Comparison of ENCODE assay signal across 12 cellular contexts in the genomic region with DNA sequence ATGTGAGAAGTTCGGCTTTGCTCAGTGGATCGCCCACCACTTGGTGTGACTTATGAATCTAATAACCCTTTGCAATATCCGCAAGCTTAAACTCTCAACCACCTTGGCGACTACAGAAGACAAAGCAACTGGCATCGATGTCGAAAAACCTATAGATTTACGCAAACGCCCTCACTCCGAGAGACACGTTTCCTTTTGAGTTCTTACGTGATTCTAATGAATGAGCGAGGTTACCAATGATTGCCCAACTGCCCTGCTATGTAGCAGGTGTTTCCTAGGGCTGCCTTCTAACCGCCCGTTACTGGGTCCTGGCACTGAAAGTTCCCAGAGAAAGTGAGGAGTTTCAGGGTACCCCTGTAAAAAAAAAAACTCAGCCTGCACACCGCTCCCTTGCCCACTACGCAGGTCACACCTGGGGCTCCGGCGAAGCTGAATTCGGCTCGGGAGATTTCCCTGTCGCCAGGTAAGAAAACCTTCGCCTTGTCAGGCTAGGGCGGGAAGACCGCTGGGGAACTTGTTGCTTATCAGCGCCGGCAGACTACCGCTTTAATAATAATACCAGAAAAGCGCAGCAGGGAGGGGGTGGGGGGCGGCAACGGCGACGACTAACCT. TPM values are rescaled to one million over a fixed set of nuclear protein-coding genes. Genes with fewer than 3 reads are reported as not detected.
DNase-seq lines count a peak whose midpoint lies in the region; ATAC-seq and TF ChIP-seq lines count a peak whose summit lies in the region.
"Had no signal": no experiment of that assay in that cellular context is flagged by ENCODE, and none has a peak within 500 bp of the region (broad histone marks: within the 10 kb centered on the region; RNA-seq: fewer than 3 reads in every experiment).

No MANE protein-coding gene starts in this region.

- H4K20me1 ChIP-seq in IMR-90 (ENCODE audit: insufficient read depth, low read length) = no peaks in the 10 kb centered on the region

- intact Hi-C loops in IMR-90 (cut with micrococcal nuclease) = loop anchor here (1.0 to 10.0 kb wide), 6 partner anchors 21 to 806 kb away; partner anchors contain the start of gene BDNF

- no peaks in the 10 kb centered on the region for H3K36me3 ChIP-seq in IMR-90 (ENCODE audit: control insufficient read depth, insufficient read depth, low read length)
- no peaks in the 10 kb centered on the region for H3K36me3 ChIP-seq in duodenal mucosa (ENCODE audit: control insufficient read depth in 1 of 2, insufficient read depth in 2 of 2, low read length in 2 of 2)

- CTCF ChIA-PET in IMR-90 (lab: Yijun Ruan, JAX) = interaction anchor here (0.6 kb wide), 1 partner anchor 86 kb away, joined by 3 read pairs; no protein-coding TSS in a partner anchor

- H3K27ac ChIP-seq in IMR-90 (ENCODE audit: insufficient read depth, low read length) (no peak overlapping the region; the same call in 1 of the 2 replicates), duodenal mucosa (ENCODE audit: low read depth, low read length) (no peak overlapping the region)

- peak overlapping the region; percentile 92 for H2AFZ ChIP-seq in IMR-90 (replicated peaks; ENCODE audit: low read length, poor library complexity)

- peak overlapping the region; percentile 16; the same call in 1 of the 2 replicates for H4K91ac ChIP-seq in IMR-90 (ENCODE audit: insufficient read depth, low read depth, low read length)

- H4K8ac ChIP-seq in IMR-90 (ENCODE audit: low read depth in 2 of 2, low read length in 2 of 2) = peak overlapping the region in 1 of 2 experiments; percentile 12; a peak in 1 of 4 replicates

- no peak overlapping the region; the same call in 1 of the 2 replicates for H2BK120ac ChIP-seq in IMR-90 (ENCODE audit: low read depth, low read length)

- H3K9ac ChIP-seq in IMR-90 (ENCODE audit: low read depth, low read length) (peak overlapping the region; percentile 74), duodenal mucosa (ENCODE audit: low read depth in 1 of 2, low read length in 2 of 2) (no peak overlapping the region)

- H2AK5ac ChIP-seq in IMR-90 (ENCODE audit: low read depth, low read length) = no peak overlapping the region

- no peak for ATAC-seq in IMR-90 (ENCODE audit: low read depth)
- no peak for ATAC-seq in GM21515 (IDR thresholded peaks at IDR 0.05; ENCODE audit: unreplicated experiment)
- ATAC-seq: stimulated activated memory B cell treated with anti-CD40 and anti-IgM and Interleukin-4, amounts not matched to agents 10 μg/mL and 1 μg/mL and 100 μg/mL, for 72 hours had no signal

- H3K9me3 ChIP-seq in IMR-90 (ENCODE audit: control insufficient read depth, insufficient read depth, low read length) = no peaks in the 10 kb centered on the region
- no peaks in the 10 kb centered on the region for H3K9me3 ChIP-seq in duodenal mucosa (ENCODE audit: control insufficient read depth in 1 of 2, low read length in 2 of 2)

- H3K27me3 ChIP-seq in IMR-90 (ENCODE audit: control insufficient read depth, insufficient read depth, low read length) (no peaks in the 10 kb centered on the region), duodenal mucosa (ENCODE audit: control insufficient read depth in 1 of 2, insufficient read depth in 2 of 2, low read length in 2 of 2) (peaks cover 50 to 77% of the 10 kb centered on the region in 2 donors)

- DNase-seq in DMS53 (lab: John Stamatoyannopoulos, UW) = peak; percentile 56
- DNase-seq in IMR-90 = no peak
- no peak for DNase-seq in neural crest cell (ENCODE audit: low read depth, low spot score)
- DNase-seq in stimulated activated CD4-positive, alpha-beta T cell treated with anti-CD3 and anti-CD28 coated beads, Interleukin-4, amount 100 ng/mL, for 24 hours = no peak
- no peak for DNase-seq in DMS 273 (lab: John Stamatoyannopoulos, UW; ENCODE audit: unreplicated experiment)
- no peak for DNase-seq in NCI-H446 treated with DMSO at 0.1 percent for 48 hours (lab: John Stamatoyannopoulos, UW)
- DNase-seq: effector CD4-positive, alpha-beta T cell; GDM1; T-helper 1 cell had no signal

- dilution Hi-C loops in IMR-90 (cut with HindIII; ENCODE audit: low sequenced_read_pairs, unreplicated experiment) = no loop called here

- no peaks in the 10 kb centered on the region for H3K36me3 Mint-ChIP-seq in neural crest cell (ENCODE audit: low read depth)
- H3K36me3 Mint-ChIP-seq: stimulated activated memory B cell treated with anti-CD40 and anti-IgM and Interleukin-4, amounts not matched to agents 10 μg/mL and 1 μg/mL and 100 μg/mL, for 72 hours had no signal

- H3K56ac ChIP-seq in IMR-90 (ENCODE audit: extremely low read depth, insufficient read depth, low read length) = no peak overlapping the region

- H3K4me3 Mint-ChIP-seq in neural crest cell = peak overlapping the region; percentile 87
- H3K4me3 Mint-ChIP-seq: stimulated activated memory B cell treated with anti-CD40 and anti-IgM and Interleukin-4, amounts not matched to agents 10 μg/mL and 1 μg/mL and 100 μg/mL, for 72 hours had no signal

- no peak overlapping the region for H2AK9ac ChIP-seq in IMR-90 (replicated peaks; ENCODE audit: low read depth, low read length, poor library complexity)

- POLR2A ChIA-PET in IMR-90 (lab: Charles Lee; ENCODE audit: unreplicated experiment) = no interaction called here

- peaks cover 97% of the 10 kb centered on the region for H3K27me3 Mint-ChIP-seq in neural crest cell (ENCODE audit: low read depth)

- no peak overlapping the region for H4K5ac ChIP-seq in IMR-90 (ENCODE audit: low read depth, low read length)

- H3K4me1 ChIP-seq in IMR-90 (ENCODE audit: control insufficient read depth, insufficient read depth, low read length) (peaks cover 5% of the 10 kb centered on the region), duodenal mucosa (ENCODE audit: control insufficient read depth in 1 of 2, insufficient read depth in 2 of 2, low read length in 2 of 2) (peaks cover 4 to 9% of the 10 kb centered on the region in 2 donors)

- no CpG with 5 or more reads among the region's 32 CpGs for WGBS in IMR-90 (ENCODE audit: extremely low coverage in 2 of 2, insufficient read length in 1 of 2), 2 experiments

- H3K9me1 ChIP-seq in IMR-90 (ENCODE audit: insufficient read depth, low read length) = peaks cover 2% of the 10 kb centered on the region

- H3K4me3 ChIP-seq in IMR-90 (ENCODE audit: insufficient read depth, low read depth, low read length) (peak overlapping the region; percentile 55), duodenal mucosa (ENCODE audit: low read depth in 1 of 2, low read length in 2 of 2) (peak overlapping the region; percentile 53 to 64)

- H3K18ac ChIP-seq in IMR-90 (ENCODE audit: low read depth, low read length) = no peak overlapping the region

- 0 out of 2 replicates have a peak overlapping the region, but pooled peaks have one; percentile 22 for H3K4ac ChIP-seq in IMR-90 (ENCODE audit: low read depth, low read length)

- no peak overlapping the region for H3K27ac Mint-ChIP-seq in neural crest cell (ENCODE audit: unreplicated experiment)
- H3K27ac Mint-ChIP-seq: stimulated activated memory B cell treated with anti-CD40 and anti-IgM and Interleukin-4, amounts not matched to agents 10 μg/mL and 1 μg/mL and 100 μg/mL, for 72 hours had no signal

- no peak for TF ChIP-seq RAD21 in IMR-90 (IDR thresholded peaks at IDR 0.05; ENCODE audit: low read length)

- peak overlapping the region; percentile 99 for H3K4me2 ChIP-seq in IMR-90 (ENCODE audit: low read depth, low read length)

- H3K4me1 Mint-ChIP-seq in neural crest cell = peaks cover 32% of the 10 kb centered on the region
- H3K4me1 Mint-ChIP-seq: stimulated activated memory B cell treated with anti-CD40 and anti-IgM and Interleukin-4, amounts not matched to agents 10 μg/mL and 1 μg/mL and 100 μg/mL, for 72 hours had no signal

- peak overlapping the region; percentile 41 for H3K23ac ChIP-seq in IMR-90 (ENCODE audit: low read depth, low read length)

- in situ Hi-C loops in IMR-90 (cut with MboI; ENCODE audit: low sequenced_read_pairs) = loop anchor here (10.0 to 25.0 kb wide), 4 partner anchors 173 to 1441 kb away; no protein-coding TSS in a partner anchor

- TF ChIP-seq CTCF in IMR-90 (conservative IDR thresholded peaks at IDR 0.05; ENCODE audit: low read depth, low read length) (no peak), neural crest cell (conservative IDR thresholded peaks at IDR 0.05) (no peak)

- no peak overlapping the region for H3K14ac ChIP-seq in IMR-90 (replicated peaks; ENCODE audit: low read depth, low read length)

- H3K9me3 Mint-ChIP-seq in neural crest cell = no peaks in the 10 kb centered on the region
- H3K9me3 Mint-ChIP-seq: stimulated activated memory B cell treated with anti-CD40 and anti-IgM and Interleukin-4, amounts not matched to agents 10 μg/mL and 1 μg/mL and 100 μg/mL, for 72 hours had no signal

- no TSS peak for BruUV-seq in IMR-90 (replicated peaks; lab: Mats Ljungman, UMichigan)

- peak overlapping the region; percentile 52; the same call in 2 of the 3 replicates for H2BK15ac ChIP-seq in IMR-90 (ENCODE audit: low read depth, low read length)

- peaks cover 12 to 16% of the 10 kb centered on the region in 2 experiments for H3K79me1 ChIP-seq in IMR-90 (ENCODE audit: low read depth in 1 of 2, low read length in 2 of 2)

- TF ChIP-seq POLR2A in IMR-90 (IDR thresholded peaks at IDR 0.05; ENCODE audit: low read depth, low read length) = no peak

- no peak overlapping the region for H2BK20ac ChIP-seq in IMR-90 (ENCODE audit: low read depth, low read length)

- no peak overlapping the region for H2BK5ac ChIP-seq in IMR-90 (ENCODE audit: low read depth, low read length, poor library complexity, severe bottlenecking)

TF ChIP-seq in IMR-90, 13 proteins besides CTCF, POLR2A, EP300 and RAD21:
- TF ChIP-seq CEBPB (IDR thresholded peaks at IDR 0.05; ENCODE audit: low read depth, low read length) (peak; percentile 45; the same call in 1 of the 2 replicates), MAFK (IDR thresholded peaks at IDR 0.05; ENCODE audit: low read depth, low read length) (no peak)

RNA-seq across cellular contexts. Expression of gene BDNF, which starts 21.4 kb away (rescaled TPM):
- total RNA-seq in IMR-90 (2012; rRNA removed) = 152 and 174 TPM in 2 replicates
- 91.9 and 94.8 TPM in 2 replicates for polyA plus RNA-seq in IMR-90 (2012; rRNA removed)
- polyA plus RNA-seq in IMR-90 (2012; cell fraction: cytosol; rRNA removed) = 50.7 and 60.1 TPM in 2 replicates
- polyA plus RNA-seq in IMR-90 (2012; cell fraction: nucleus; rRNA removed; ENCODE audit: low replicate concordance) = 65.9 and 184 TPM in 2 replicates
- 0.07 and 0.20 TPM in 2 replicates for total RNA-seq in neural crest cell

Comparison
In these comparisons a context has a peak if more than half of its experiments do, and no peak if none do; other contexts are left out.
1. RNA of gene BDNF, which starts 21.4 kb away (total RNA-seq): 152 to 174 TPM in IMR-90; 0.07 to 0.20 TPM in neural crest cell; every median in the first group is over 100 times any median in the second.